1 cellular context compared by ENCODE assay signal in genomic region chr12:130971871-130972588, GRCh38.
TF ChIP-seq lines count a peak whose summit lies in the region.

No MANE protein-coding gene starts in this region.

TF ChIP-seq in HepG2, 621 proteins besides CTCF, POLR2A, EP300 and RAD21 (continued from another document and continues in another):
- TF ChIP-seq FOXA1 (IDR thresholded peaks at IDR 0.05) (no peak), FOXA1 (CRISPR knock-in tag; IDR thresholded peaks at IDR 0.05) (peak; percentile 48; the same call in 1 of the 2 replicates), ZNF431 (CRISPR knock-in tag; IDR thresholded peaks at IDR 0.05; ENCODE audit: borderline replicate concordance, low read depth) (no peak; the same call in 1 of the 2 replicates), ZNF598 (CRISPR knock-in tag; IDR thresholded peaks at IDR 0.05; ENCODE audit: borderline replicate concordance) (0 out of 2 replicates have a peak, but pooled peaks have one; percentile 38), ELK4 (CRISPR knock-in tag; IDR thresholded peaks at IDR 0.05; ENCODE audit: borderline replicate concordance) (no peak), ZMAT5 (CRISPR knock-in tag; IDR thresholded peaks at IDR 0.05; ENCODE audit: borderline replicate concordance, low read depth) (no peak), ASH2L (IDR thresholded peaks at IDR 0.05; ENCODE audit: insufficient read length, low read depth, low read length) (peak; percentile 79), FOXA3 (CRISPR knock-in tag; IDR thresholded peaks at IDR 0.05) (peak; percentile 78), ZNF546 (CRISPR knock-in tag; conservative IDR thresholded peaks at IDR 0.05) (no peak; the same call in 1 of the 2 replicates), KDM6A (CRISPR knock-in tag; IDR thresholded peaks at IDR 0.05; ENCODE audit: low read depth) (no peak; the same call in 1 of the 2 replicates), ZNF280D (CRISPR knock-in tag; IDR thresholded peaks at IDR 0.05) (no peak), ARNTL (CRISPR knock-in tag; IDR thresholded peaks at IDR 0.05) (peak; percentile 49; the same call in 1 of the 2 replicates), NKX3-1 (CRISPR knock-in tag; IDR thresholded peaks at IDR 0.05) (no peak), TEAD3 (CRISPR knock-in tag; optimal IDR thresholded peaks at IDR 0.05; ENCODE audit: borderline replicate concordance) (no peak), RBFOX2 (IDR thresholded peaks at IDR 0.05; ENCODE audit: low read depth, low read length) (no peak), RNF219 (CRISPR knock-in tag; IDR thresholded peaks at IDR 0.05) (no peak), GLMP (CRISPR knock-in tag; IDR thresholded peaks at IDR 0.05; ENCODE audit: borderline replicate concordance) (no peak), CC2D1A (CRISPR knock-in tag; IDR thresholded peaks at IDR 0.05) (no peak), TEAD2 (CRISPR knock-in tag; IDR thresholded peaks at IDR 0.05) (no peak), SMAD1 (CRISPR knock-in tag; IDR thresholded peaks at IDR 0.05; ENCODE audit: borderline replicate concordance, low read depth) (no peak), CREM (IDR thresholded peaks at IDR 0.05) (0 out of 2 replicates have a peak, but pooled peaks have one; percentile 20), CREM (CRISPR knock-in tag; IDR thresholded peaks at IDR 0.05) (no peak), REST (IDR thresholded peaks at IDR 0.05; ENCODE audit: borderline replicate concordance in 1 of 2, low read depth in 1 of 2, low read length in 2 of 2) (no peak), ZNF557 (CRISPR knock-in tag; IDR thresholded peaks at IDR 0.05) (no peak), ZNF883 (CRISPR knock-in tag; IDR thresholded peaks at IDR 0.05; ENCODE audit: not compliant biosample characterization) (no peak), ZNF644 (CRISPR knock-in tag; IDR thresholded peaks at IDR 0.05; ENCODE audit: low read depth) (no peak), BCL3 (CRISPR knock-in tag; IDR thresholded peaks at IDR 0.05) (no peak; the same call in 1 of the 2 replicates), ZBTB33 (CRISPR knock-in tag; IDR thresholded peaks at IDR 0.05) (no peak), FOSL2 (CRISPR knock-in tag; IDR thresholded peaks at IDR 0.05) (0 out of 2 replicates have a peak, but pooled peaks have one; percentile 20), GTF3A (CRISPR knock-in tag; conservative IDR thresholded peaks at IDR 0.05) (no peak), HCFC1 (IDR thresholded peaks at IDR 0.05; ENCODE audit: low read depth, low read length) (no peak), ZNF281 (CRISPR knock-in tag; IDR thresholded peaks at IDR 0.05; ENCODE audit: borderline replicate concordance) (no peak), NFE2 (CRISPR knock-in tag; IDR thresholded peaks at IDR 0.05) (no peak), ZNF205 (CRISPR knock-in tag; IDR thresholded peaks at IDR 0.05) (peak; percentile 47; the same call in 1 of the 2 replicates), SP140L (CRISPR knock-in tag; IDR thresholded peaks at IDR 0.05; ENCODE audit: borderline replicate concordance) (no peak), PAXIP1 (CRISPR knock-in tag; conservative IDR thresholded peaks at IDR 0.05) (peak; percentile 87)
